Comparison of ENCODE assay signal across 30 cellular contexts in the genomic region with DNA sequence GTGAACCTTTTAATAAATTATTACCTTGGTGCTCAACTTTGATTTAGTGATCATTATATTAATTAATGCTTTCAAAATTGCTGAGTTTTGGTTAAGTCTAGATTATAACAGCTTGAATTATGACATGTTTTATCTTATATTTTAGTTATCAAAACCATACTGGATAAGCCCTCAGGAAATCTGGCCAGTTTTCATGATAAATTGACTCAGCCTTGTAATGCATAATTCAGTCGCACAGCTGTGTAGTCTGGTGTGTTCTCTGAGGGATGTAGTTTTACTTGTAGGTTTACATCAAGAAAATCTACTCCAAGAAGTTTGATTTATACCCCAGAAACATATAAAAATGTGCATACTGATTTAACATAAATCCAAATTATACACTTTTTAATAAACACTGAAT.
"Had no signal": no experiment of that assay in that cellular context is flagged by ENCODE, and none has a peak within 500 bp of the region (broad histone marks: within the 10 kb centered on the region; RNA-seq: fewer than 3 reads in every experiment).

No MANE protein-coding gene starts in this region.

- H3K9me3 ChIP-seq: left ventricle myocardium inferior, mucosa of descending colon, neutrophil, stomach, testis, thyroid gland, transverse colon, upper lobe of right lung had no signal

- H3K4me3 Mint-ChIP-seq: naive thymus-derived CD4-positive, alpha-beta T cell; natural killer cell treated with Interleukin-12 subunit alpha and Interleukin-12 subunit beta and Interleukin-15 and Interleukin-18, amount 100 ng/mL, for 72 hours; neural progenitor cell; stimulated activated naive B cell treated with anti-CD40 and anti-IgM and Interleukin-4, amounts not matched to agents 10 μg/mL and 1 μg/mL and 100 μg/mL, for 72 hours had no signal

- H3K4me1 ChIP-seq: testis, thyroid gland, transverse colon had no signal

- ATAC-seq: mucosa of descending colon; naive thymus-derived CD4-positive, alpha-beta T cell; natural killer cell treated with Interleukin-12 subunit alpha and Interleukin-12 subunit beta and Interleukin-15 and Interleukin-18, amount 100 ng/mL, for 72 hours; right cardiac atrium; sciatic nerve; stimulated activated naive B cell treated with anti-CD40 and anti-IgM and Interleukin-4, amounts not matched to agents 10 μg/mL and 1 μg/mL and 100 μg/mL, for 72 hours; stimulated activated naive CD8-positive, alpha-beta T cell treated with anti-CD3 and anti-CD28 coated beads, Interleukin-15, Interleukin-2, amounts not matched to agents 100 U/mL and 50 U/mL, for 24 hours; upper lobe of right lung had no signal

- H3K36me3 Mint-ChIP-seq: naive thymus-derived CD4-positive, alpha-beta T cell; natural killer cell treated with Interleukin-12 subunit alpha and Interleukin-12 subunit beta and Interleukin-15 and Interleukin-18, amount 100 ng/mL, for 72 hours; stimulated activated naive B cell treated with anti-CD40 and anti-IgM and Interleukin-4, amounts not matched to agents 10 μg/mL and 1 μg/mL and 100 μg/mL, for 72 hours had no signal

- H3K27ac Mint-ChIP-seq: naive thymus-derived CD4-positive, alpha-beta T cell; natural killer cell treated with Interleukin-12 subunit alpha and Interleukin-12 subunit beta and Interleukin-15 and Interleukin-18, amount 100 ng/mL, for 72 hours; neural progenitor cell; progenitor cell of endocrine pancreas; stimulated activated naive B cell treated with anti-CD40 and anti-IgM and Interleukin-4, amounts not matched to agents 10 μg/mL and 1 μg/mL and 100 μg/mL, for 72 hours had no signal

- H3K9me3 Mint-ChIP-seq: natural killer cell treated with Interleukin-12 subunit alpha and Interleukin-12 subunit beta and Interleukin-15 and Interleukin-18, amount 100 ng/mL, for 72 hours; stimulated activated naive B cell treated with anti-CD40 and anti-IgM and Interleukin-4, amounts not matched to agents 10 μg/mL and 1 μg/mL and 100 μg/mL, for 72 hours had no signal

- H3K36me3 ChIP-seq: left ventricle myocardium inferior, neural progenitor cell, neutrophil, stomach, thyroid gland, transverse colon, upper lobe of right lung had no signal

- DNase-seq: head of caudate nucleus; hippocampal formation; kidney; left ventricle myocardium inferior; mesendoderm; midbrain; mucosa of descending colon; naive thymus-derived CD4-positive, alpha-beta T cell; occipital lobe; retina; right cardiac atrium; stimulated activated CD4-positive, alpha-beta T cell treated with anti-CD3 and anti-CD28 coated beads, Interleukin-12 subunit alpha, Interleukin-12 subunit beta, amount 100 ng/mL, for 4 hours; stimulated activated CD4-positive, alpha-beta T cell treated with anti-CD3 and anti-CD28 coated beads, Interleukin-15, amount 100 ng/mL, for 24 hours; stimulated activated CD4-positive, alpha-beta T cell treated with anti-CD3 and anti-CD28 coated beads, Interleukin-2, amount 100 ng/mL, for 24 hours; stimulated activated CD4-positive, alpha-beta T cell treated with anti-CD3 and anti-CD28 coated beads, Interleukin-4, amount 100 ng/mL, for 1 hour; stimulated activated naive B cell treated with anti-CD40 and anti-IgM and Interleukin-4, amounts not matched to agents 10 μg/mL and 1 μg/mL and 100 μg/mL, for 72 hours; stimulated activated naive CD8-positive, alpha-beta T cell treated with anti-CD3 and anti-CD28 coated beads, Interleukin-15, Interleukin-2, amounts not matched to agents 100 U/mL and 50 U/mL, for 24 hours; stomach; testis; thyroid gland; transverse colon; upper lobe of right lung had no signal

- H3K27ac ChIP-seq: left ventricle myocardium inferior, neural progenitor cell, neutrophil, parathyroid adenoma, skin epidermis, stomach, testis, thyroid gland, transverse colon, upper lobe of right lung had no signal

- H3K4me1 Mint-ChIP-seq: naive thymus-derived CD4-positive, alpha-beta T cell; stimulated activated naive B cell treated with anti-CD40 and anti-IgM and Interleukin-4, amounts not matched to agents 10 μg/mL and 1 μg/mL and 100 μg/mL, for 72 hours had no signal

- H3K4me3 ChIP-seq: left ventricle myocardium inferior, lung, mucosa of descending colon, neural progenitor cell, skin epidermis, stomach, testis, thyroid gland, transverse colon, upper lobe of right lung had no signal

- H3K27me3 ChIP-seq: neural progenitor cell, neutrophil, stomach, testis, thyroid gland, transverse colon, upper lobe of right lung had no signal

- H3K27me3 Mint-ChIP-seq: progenitor cell of endocrine pancreas had no signal
